Comparison of ENCODE assay signal across 1 cellular context in genomic region chr1:23529146-23530088, GRCh38.
TF ChIP-seq lines count a peak whose summit lies in the region.

No MANE protein-coding gene starts in this region.

TF ChIP-seq in GM23338, 12 proteins besides CTCF, POLR2A, EP300 and RAD21 (continued from another document):
- TF ChIP-seq ETS1 (IDR thresholded peaks at IDR 0.05) (no peak), EZH2 (IDR thresholded peaks at IDR 0.05; ENCODE audit: low read depth, unreplicated experiment) (no peak), CREB1 (CRISPR knock-in tag; IDR thresholded peaks at IDR 0.05; ENCODE audit: low read depth) (no peak), EZH2phosphoT487 (IDR thresholded peaks at IDR 0.05; ENCODE audit: unreplicated experiment) (no peak), NANOG (IDR thresholded peaks at IDR 0.05; ENCODE audit: borderline replicate concordance) (no peak), JUNB (IDR thresholded peaks at IDR 0.05; ENCODE audit: unreplicated experiment) (no peak), POLR2AphosphoS5 (IDR thresholded peaks at IDR 0.05; ENCODE audit: low read depth) (no peak)
